ENCODE assay signal across 17 cellular contexts in the genomic region with DNA sequence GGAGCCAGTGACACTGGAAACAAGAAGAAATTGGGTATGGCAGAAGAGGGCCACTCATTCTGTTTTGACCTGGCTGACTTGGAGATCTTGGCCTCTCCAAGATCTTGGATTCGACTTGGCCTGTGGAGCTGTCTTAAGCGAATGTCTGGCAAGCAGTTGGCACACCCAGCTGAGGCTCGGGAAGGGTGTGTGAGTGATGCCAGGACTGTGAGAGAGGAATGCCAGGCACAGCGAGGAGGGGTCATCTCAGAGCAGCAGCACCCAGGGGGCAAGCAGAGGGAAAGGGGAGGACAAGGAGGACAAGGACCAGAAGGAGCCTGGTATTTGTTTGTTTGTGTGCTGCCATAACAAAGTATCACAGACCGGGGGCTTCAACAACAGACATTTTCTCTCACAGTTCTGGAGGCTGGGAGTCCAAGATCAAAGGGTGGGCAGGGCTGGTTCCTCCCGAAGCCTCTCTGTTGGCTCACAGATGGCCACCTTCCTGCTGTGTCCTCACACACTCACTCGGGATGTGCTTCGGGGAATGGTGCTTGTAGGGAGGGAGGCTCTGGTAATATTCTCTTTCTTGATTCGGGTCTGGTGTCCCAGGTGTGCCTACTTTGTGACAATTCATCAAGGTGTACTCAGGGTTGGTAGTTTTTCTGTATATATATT. TPM values are rescaled to one million over a fixed set of nuclear protein-coding genes. Genes with fewer than 3 reads are reported as not detected.
DNase-seq lines count a peak whose midpoint lies in the region; ATAC-seq and TF ChIP-seq lines count a peak whose summit lies in the region.
"Had no signal": no experiment of that assay in that cellular context is flagged by ENCODE, and none has a peak within 500 bp of the region (broad histone marks: within the 10 kb centered on the region; RNA-seq: fewer than 3 reads in every experiment).

No MANE protein-coding gene starts in this region.

- no peaks in the 10 kb centered on the region for H3K36me3 Mint-ChIP-seq in osteocyte (ENCODE audit: unreplicated experiment)

- no peaks in the 10 kb centered on the region for H3K9me3 Mint-ChIP-seq in osteocyte (ENCODE audit: unreplicated experiment)

- no peak overlapping the region for H3K4me3 Mint-ChIP-seq in osteocyte (ENCODE audit: unreplicated experiment)

- peaks cover 3% of the 10 kb centered on the region for H3K27me3 Mint-ChIP-seq in osteocyte (ENCODE audit: unreplicated experiment)

- ATAC-seq in GM18517 (IDR thresholded peaks at IDR 0.05; ENCODE audit: unreplicated experiment) (no peak), HG02852 (IDR thresholded peaks at IDR 0.05; ENCODE audit: unreplicated experiment) (no peak)

- no peak overlapping the region for H3K27ac Mint-ChIP-seq in osteocyte (ENCODE audit: unreplicated experiment)

- DNase-seq in ELF-1 (ENCODE audit: low read depth, low spot score) (peak; percentile 59), amniotic epithelial cell (ENCODE audit: low read depth) (peak; percentile 15), mesenteric fat pad (ENCODE audit: low spot score) (peak; percentile 62), osteocyte (ENCODE audit: extremely low spot score, unreplicated experiment) (peak; percentile 49), NCI-H510A (lab: John Stamatoyannopoulos, UW) (no peak), NK-92 (lab: John Stamatoyannopoulos, UW; ENCODE audit: unreplicated experiment) (no peak)
- DNase-seq: COR-L47; Karpas-422; MM.1S; NCI-H1105; NCI-H1694; NCI-H2227 treated with DMSO at 0.1 percent for 48 hours; NCI-H526 treated with DMSO at 0.1 percent for 48 hours; NK-92 treated with Interleukin-12 subunit alpha and Interleukin-12 subunit beta, amount 100 ng/mL, for 24 hours; SIG-M5 had no signal

- peaks cover 20% of the 10 kb centered on the region for H3K4me1 Mint-ChIP-seq in osteocyte (ENCODE audit: unreplicated experiment)

- TF ChIP-seq CTCF in osteocyte (IDR thresholded peaks at IDR 0.05), result no peak

RNA-seq across cellular contexts. Expression of gene RPP40, which starts 33.0 kb away (rescaled TPM):
- 8.4 TPM for total RNA-seq in mesenteric fat pad
- total RNA-seq in osteocyte, result 4.2 and 5.6 TPM in 2 replicates

Comparison
In these comparisons a context has a peak if more than half of its experiments do, and no peak if none do; other contexts are left out.
1. DNase-seq: peak in ELF-1 (single experiment), amniotic epithelial cell (single experiment), mesenteric fat pad (single experiment) and osteocyte (single experiment); none in NCI-H510A (single experiment) and NK-92 (single experiment).